ENCODE assay signal across 1 cellular context in the genomic region with DNA sequence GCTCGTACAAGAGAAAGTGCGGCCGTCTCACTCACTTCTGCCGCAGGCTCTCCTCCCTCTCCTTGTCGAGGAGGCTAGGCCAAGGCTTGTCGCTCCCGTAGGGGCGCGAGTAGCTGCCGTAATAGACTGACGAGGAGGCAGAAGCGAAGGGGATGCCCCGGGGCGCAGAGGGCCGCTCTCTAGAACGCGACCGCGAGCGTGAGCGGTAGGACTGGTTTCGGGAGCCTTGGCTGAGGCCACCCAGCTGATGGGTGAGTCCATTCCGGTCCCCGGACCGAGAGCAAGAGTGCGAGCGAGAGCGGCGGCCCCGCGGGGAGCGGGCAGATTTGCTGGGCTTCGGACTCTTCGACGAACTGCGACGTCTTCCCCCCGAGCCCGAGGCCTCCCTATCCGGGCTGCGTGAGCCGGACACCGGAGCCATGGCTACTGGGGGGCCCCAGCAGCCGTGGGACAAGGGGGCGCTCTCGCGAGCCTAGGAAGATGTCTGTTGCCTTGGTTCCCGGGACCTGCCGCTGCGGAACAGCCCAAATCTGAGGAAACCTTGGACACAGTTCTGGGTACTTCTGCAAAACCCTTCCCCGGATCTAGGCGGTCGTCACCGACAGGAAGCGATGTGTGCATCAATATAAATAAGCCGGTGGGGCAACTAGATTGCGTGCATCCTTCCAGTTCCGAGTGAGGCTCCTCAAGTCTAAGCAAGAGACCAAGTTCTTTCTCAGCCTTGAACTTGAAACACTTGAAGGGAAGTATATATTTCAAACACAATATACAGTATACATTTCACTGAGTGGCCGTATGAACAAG.
TF ChIP-seq lines count a peak whose summit lies in the region.

TSS of gene NKAP (minus strand) at position 567 of the 804 bp plus-strand sequence. CDS start at position 421, 146 bp downstream.

TF ChIP-seq in HepG2, 621 proteins besides CTCF, POLR2A, EP300 and RAD21 (continued from another document):
- TF ChIP-seq ZNF546 (CRISPR knock-in tag; conservative IDR thresholded peaks at IDR 0.05): no peak; the same call in 1 of the 2 replicates
- TF ChIP-seq HIVEP1 (CRISPR knock-in tag; IDR thresholded peaks at IDR 0.05): no peak
- no peak for TF ChIP-seq ZBTB3 (CRISPR knock-in tag; IDR thresholded peaks at IDR 0.05; ENCODE audit: borderline replicate concordance, low read depth)
- TF ChIP-seq ZFP36 (IDR thresholded peaks at IDR 0.05; ENCODE audit: borderline replicate concordance, low read depth, low read length, partially characterized antibody): no peak
- TF ChIP-seq HES4 (CRISPR knock-in tag; IDR thresholded peaks at IDR 0.05; ENCODE audit: borderline replicate concordance): no peak
- no peak for TF ChIP-seq CENPBD1 (CRISPR knock-in tag; IDR thresholded peaks at IDR 0.05; ENCODE audit: borderline replicate concordance, low read depth)
- TF ChIP-seq ZNF776 (CRISPR knock-in tag; IDR thresholded peaks at IDR 0.05): no peak; the same call in 1 of the 2 replicates
- no peak for TF ChIP-seq PTBP1 (IDR thresholded peaks at IDR 0.05; ENCODE audit: low read depth, low read length, poor library complexity, severe bottlenecking)
- no peak for TF ChIP-seq SAFB2 (CRISPR knock-in tag; IDR thresholded peaks at IDR 0.05; ENCODE audit: borderline replicate concordance, low read depth)
- TF ChIP-seq SRY (CRISPR knock-in tag; IDR thresholded peaks at IDR 0.05): no peak; the same call in 1 of the 2 replicates
- TF ChIP-seq, protein P1, sequence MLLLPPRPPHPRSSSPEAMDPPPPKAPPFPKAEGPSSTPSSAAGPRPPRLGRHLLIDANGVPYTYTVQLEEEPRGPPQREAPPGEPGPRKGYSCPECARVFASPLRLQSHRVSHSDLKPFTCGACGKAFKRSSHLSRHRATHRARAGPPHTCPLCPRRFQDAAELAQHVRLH (CRISPR knock-in tag; IDR thresholded peaks at IDR 0.05; ENCODE audit: borderline replicate concordance, low read depth): peak; percentile 39; the same call in 1 of the 2 replicates
- no peak for TF ChIP-seq MTF2 (CRISPR knock-in tag; IDR thresholded peaks at IDR 0.05; ENCODE audit: borderline replicate concordance)
- TF ChIP-seq, protein P2, sequence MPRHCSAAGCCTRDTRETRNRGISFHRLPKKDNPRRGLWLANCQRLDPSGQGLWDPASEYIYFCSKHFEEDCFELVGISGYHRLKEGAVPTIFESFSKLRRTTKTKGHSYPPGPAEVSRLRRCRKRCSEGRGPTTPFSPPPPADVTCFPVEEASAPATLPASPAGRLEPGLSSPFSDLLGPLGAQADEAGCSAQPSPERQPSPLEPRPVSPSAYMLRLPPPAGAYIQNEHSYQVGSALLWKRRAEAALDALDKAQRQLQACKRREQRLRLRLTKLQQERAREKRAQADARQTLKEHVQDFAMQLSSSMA (CRISPR knock-in tag; IDR thresholded peaks at IDR 0.05): no peak; the same call in 1 of the 2 replicates
